ENCODE assay signal across 25 cellular contexts in genomic region chr11:57596266-57596885, GRCh38. TPM values are rescaled to one million over a fixed set of nuclear protein-coding genes. Genes with fewer than 3 reads are reported as not detected.
DNase-seq lines count a peak whose midpoint lies in the region; ATAC-seq and TF ChIP-seq lines count a peak whose summit lies in the region.
"Had no signal": no experiment of that assay in that cellular context is flagged by ENCODE, and none has a peak within 500 bp of the region (broad histone marks: within the 10 kb centered on the region; RNA-seq: fewer than 3 reads in every experiment).

No MANE protein-coding gene starts in this region.

- no peak for TF ChIP-seq CTCF in coronary artery (IDR thresholded peaks at IDR 0.05)
- TF ChIP-seq CTCF in tibial nerve (IDR thresholded peaks at IDR 0.05): no peak

- no peaks in the 10 kb centered on the region for H3K9me3 ChIP-seq in trophoblast cell (ENCODE audit: insufficient read depth, low read depth, low read length)
- no peaks in the 10 kb centered on the region for H3K9me3 ChIP-seq in tibial nerve
- H3K9me3 ChIP-seq: HAP-1, neutrophil had no signal

- no peak overlapping the region for H2BK120ac ChIP-seq in trophoblast cell (ENCODE audit: insufficient read depth, low read length, poor library complexity)

- H4K8ac ChIP-seq in trophoblast cell (ENCODE audit: low read depth, low read length): no peak overlapping the region

- H3K36me3 ChIP-seq in trophoblast cell (ENCODE audit: control insufficient read depth in 1 of 2, insufficient read depth in 2 of 2, low read length in 2 of 2): no peaks in the 10 kb centered on the region
- peaks cover 0 to 16% (median 0%) of the 10 kb centered on the region in 3 donors for H3K36me3 ChIP-seq in tibial nerve
- H3K36me3 ChIP-seq: brain microvascular endothelial cell, HAP-1, neutrophil, WERI-Rb-1 had no signal

- TF ChIP-seq EP300 in tibial nerve (IDR thresholded peaks at IDR 0.05): no peak

- peak overlapping the region; percentile 11 for H2AFZ ChIP-seq in trophoblast cell (ENCODE audit: insufficient read depth, low read length, poor library complexity)

- H3K4me2 ChIP-seq in trophoblast cell (ENCODE audit: low read length): no peak overlapping the region

- peak overlapping the region; percentile 39 for H4K91ac ChIP-seq in trophoblast cell (ENCODE audit: low read depth, low read length)

- no peak for TF ChIP-seq POLR2A in tibial nerve (IDR thresholded peaks at IDR 0.05)

- H3K79me1 ChIP-seq in trophoblast cell (ENCODE audit: low read length): peaks cover 9% of the 10 kb centered on the region

- no peak overlapping the region for H3K9ac ChIP-seq in trophoblast cell (ENCODE audit: low read length)

- no peak overlapping the region for H2AK5ac ChIP-seq in trophoblast cell (ENCODE audit: low read length)

- H3K4me3 ChIP-seq in coronary artery (no peak overlapping the region), trophoblast cell (ENCODE audit: low read depth, low read length) (no peak overlapping the region), tibial nerve (peak overlapping the region in 1 of 4 donors; percentile 3)
- H3K4me3 ChIP-seq: HAP-1 had no signal

- H2BK12ac ChIP-seq in trophoblast cell (ENCODE audit: low read length): peak overlapping the region; percentile 8

- H3K4me1 ChIP-seq in trophoblast cell (ENCODE audit: control insufficient read depth in 1 of 2, insufficient read depth in 2 of 2, low read length in 2 of 2): peaks cover 10 to 25% of the 10 kb centered on the region in 2 experiments
- peaks cover 0 to 41% (median 12%) of the 10 kb centered on the region in 4 donors for H3K4me1 ChIP-seq in tibial nerve
- H3K4me1 ChIP-seq: HAP-1 had no signal

- no peak overlapping the region for H3K23ac ChIP-seq in trophoblast cell (ENCODE audit: low read length)

- H3K14ac ChIP-seq in trophoblast cell (ENCODE audit: low read length): no peak overlapping the region

- DNase-seq in coronary artery (ENCODE audit: low spot score): no peak
- peak; percentile 76 for DNase-seq in left lobe of liver (ENCODE audit: low spot score)
- no peak for DNase-seq in trophoblast cell
- DNase-seq in tibial nerve (ENCODE audit: low spot score in 2 of 2): no peak
- no peak for DNase-seq in NCI-H2081 treated with DMSO at 0.1 percent for 48 hours (lab: John Stamatoyannopoulos, UW)
- DNase-seq: activated CD4-positive, alpha-beta memory T cell treated with anti-CD3 and anti-CD28 coated beads, Interleukin-2, amount 10 ng/mL, durations not matched to agents 7 days and 5 days; activated effector memory CD4-positive, alpha-beta T cell treated with Interleukin-2 at 50 U/mL for 16 hours; activated naive CD8-positive, alpha-beta T cell treated with anti-CD3 and anti-CD28 coated beads, Interleukin-2, amount 50 U/mL, for 24 hours; brain microvascular endothelial cell; CD4-positive, alpha-beta T cell; left colon; NCI-H1694 treated with DMSO at 0.1 percent for 48 hours; NCI-H748 treated with DMSO at 0.1 percent for 48 hours; stimulated activated CD8-positive, alpha-beta memory T cell treated with anti-CD3 and anti-CD28 coated beads, Interleukin-4, amount 100 ng/mL, for 48 hours; WERI-Rb-1 had no signal

- WGBS in trophoblast cell (ENCODE audit: extremely low coverage, insufficient coverage, insufficient read length): no CpG with 5 or more reads among the region's 5 CpGs
- 82 to 84% methylated on average over 5 of the region's 5 CpGs for WGBS in tibial nerve, 2 donors

- H3K79me2 ChIP-seq in trophoblast cell (ENCODE audit: control insufficient read depth, insufficient read depth, low read length, poor library complexity): no peaks in the 10 kb centered on the region

- H3K4ac ChIP-seq in trophoblast cell (ENCODE audit: low read depth, low read length): no peak overlapping the region

- H2BK5ac ChIP-seq in trophoblast cell (ENCODE audit: low read depth, low read length, poor library complexity): no peak overlapping the region

- ATAC-seq in left lobe of liver (peak; percentile 53), HG03521 (IDR thresholded peaks at IDR 0.05; ENCODE audit: unreplicated experiment) (no peak), HG03039 (IDR thresholded peaks at IDR 0.05; ENCODE audit: unreplicated experiment) (no peak), GM21381 (IDR thresholded peaks at IDR 0.05; ENCODE audit: unreplicated experiment) (no peak)
- ATAC-seq: activated naive CD8-positive, alpha-beta T cell treated with anti-CD3 and anti-CD28 coated beads, Interleukin-2, amount 50 U/mL, for 24 hours; left colon had no signal

- H3K27ac ChIP-seq in coronary artery (peak overlapping the region; percentile 83 to 99), trophoblast cell (ENCODE audit: low read depth, low read length) (no peak overlapping the region), tibial nerve (peak overlapping the region; percentile 87 to 98 (median 92))
- H3K27ac ChIP-seq: brain microvascular endothelial cell, neutrophil, RWPE1, WERI-Rb-1 had no signal

- H3K27me3 ChIP-seq in trophoblast cell (ENCODE audit: insufficient read depth, low read length) (no peaks in the 10 kb centered on the region), tibial nerve (no peaks in the 10 kb centered on the region)
- H3K27me3 ChIP-seq: brain microvascular endothelial cell had no signal

- H4K12ac ChIP-seq in trophoblast cell (ENCODE audit: low read depth, low read length): no peak overlapping the region

- H3K18ac ChIP-seq in trophoblast cell (ENCODE audit: low read length): peak overlapping the region; percentile 29

RNA-seq across cellular contexts. Expression of gene SERPING1, which starts 1.1 kb away (rescaled TPM):
- total RNA-seq in left lobe of liver (1,854 TPM), tibial nerve (100 to 1,000 TPM; 508 to 826 (median 607) TPM)
- polyA plus RNA-seq in trophoblast cell (2013): 42.0 and 48.8 TPM in 2 replicates
- total RNA-seq: HT1080 had no signal

RNA-seq across cellular contexts. Expression of gene UBE2L6, which starts 28.9 kb away (rescaled TPM):
- 53.0 TPM for total RNA-seq in left lobe of liver
- polyA plus RNA-seq in trophoblast cell (2013): 2.6 and 2.7 TPM in 2 replicates
- 10 to 100 TPM; 22.4 to 35.7 (median 25.5) TPM for total RNA-seq in tibial nerve

RNA-seq across cellular contexts. Expression of gene YPEL4, which starts 53.3 kb away (rescaled TPM):
- total RNA-seq in left lobe of liver (0.33 TPM), tibial nerve (1 to 10 TPM in 1 of 4 donors, under 1 TPM in 3; 0.30 to 1.7 (median 0.41) TPM)
- 1.2 TPM in 2 replicates for polyA plus RNA-seq in trophoblast cell (2013)

RNA-seq across cellular contexts. Expression of gene SMTNL1, which starts 59.0 kb away (rescaled TPM):
- total RNA-seq in left lobe of liver: not detected
- polyA plus RNA-seq in trophoblast cell (2013): 0.04 TPM in 1 of 2 replicates, not detected in the other
- total RNA-seq in tibial nerve: not detected
- total RNA-seq: activated CD4-positive, alpha-beta memory T cell treated with anti-CD3 and anti-CD28 coated beads, Interleukin-2, amount 10 ng/mL, durations not matched to agents 7 days and 5 days; CD4-positive, alpha-beta T cell; HT1080; left colon; mucosa of gallbladder; renal cortical epithelial cell; subcutaneous adipose tissue had no signal
